8 cellular contexts compared by ENCODE assay signal in genomic region chr3:24495334-24495994, GRCh38. TPM values are rescaled to one million over a fixed set of nuclear protein-coding genes. Genes with fewer than 3 reads are reported as not detected.
DNase-seq lines count a peak whose midpoint lies in the region; ATAC-seq, FAIRE-seq and TF ChIP-seq lines count a peak whose summit lies in the region.

No MANE protein-coding gene starts in this region.

- H3K27ac ChIP-seq in coronary artery, result peak overlapping the region; percentile 93 to 99
- H3K27ac ChIP-seq in right lobe of liver, result peak overlapping the region; percentile 91 to 98 (median 96)
- peak overlapping the region; percentile 76 to 85 for H3K27ac ChIP-seq in testis

- no peaks in the 10 kb centered on the region for H3K9me3 ChIP-seq in right lobe of liver
- H3K9me3 ChIP-seq in testis, result no peaks in the 10 kb centered on the region

- TF ChIP-seq POLR2A in right lobe of liver (IDR thresholded peaks at IDR 0.05) (peak; percentile 7), testis (IDR thresholded peaks at IDR 0.05) (no peak)

- H3K27me3 ChIP-seq in right lobe of liver (no peaks in the 10 kb centered on the region), testis (no peaks in the 10 kb centered on the region)

- ATAC-seq in right lobe of liver (peak; percentile 43 to 59 (median 49)), HG03378 (IDR thresholded peaks at IDR 0.05; ENCODE audit: unreplicated experiment) (no peak)

- H3K36me3 ChIP-seq in right lobe of liver, result no peaks in the 10 kb centered on the region
- no peaks in the 10 kb centered on the region for H3K36me3 ChIP-seq in testis (ENCODE audit: low read depth, missing control alignments)

- WGBS in right lobe of liver (ENCODE audit: insufficient coverage, low coverage, low lambda C conversion rate, missing lambda C conversion rate), result 6% methylated on average over 22 of the region's 61 CpGs
- WGBS in testis, 2 donors, result 14 to 19% methylated on average over 28 to 46 of the region's 61 CpGs

- intact Hi-C loops in right lobe of liver (cut with DNase I) (loop anchor here in 1 of 2 donors (10.0 kb wide), 1 partner anchor 131 kb away; no protein-coding TSS in a partner anchor), testis (cut with DNase I; ENCODE audit: low total_unique reads) (no loop called here)

- FAIRE-seq in HTR-8/SVneo (lab: Jason Lieb, UNC), result no peak

- peaks cover 0 to 37% (median 4%) of the 10 kb centered on the region in 4 donors for H3K4me1 ChIP-seq in right lobe of liver
- H3K4me1 ChIP-seq in testis, result no peaks in the 10 kb centered on the region

- DNase-seq in COLO668 (lab: John Stamatoyannopoulos, UW; ENCODE audit: unreplicated experiment) (peak; percentile 2), HuH-7.5 (ENCODE audit: low spot score) (peak; percentile 77), coronary artery (ENCODE audit: low spot score) (peak; percentile 78), right lobe of liver (peak; percentile 69 to 74 (median 73)), testis (peak; percentile 63), NCI-H1105 treated with DMSO at 0.1 percent for 48 hours (lab: John Stamatoyannopoulos, UW) (no peak), HTR-8/SVneo (ENCODE audit: insufficient read length, low spot score) (no peak)

- TF ChIP-seq CTCF in coronary artery (IDR thresholded peaks at IDR 0.05) (no peak), right lobe of liver (IDR thresholded peaks at IDR 0.05) (no peak), testis (IDR thresholded peaks at IDR 0.05) (peak in 1 of 3 experiments; percentile 32)

- peak overlapping the region; percentile 94 for H3K4me3 ChIP-seq in coronary artery
- peak overlapping the region; percentile 61 to 72 (median 68) for H3K4me3 ChIP-seq in right lobe of liver
- peak overlapping the region; percentile 63 to 75 for H3K4me3 ChIP-seq in testis

RNA-seq across cellular contexts. Expression of gene THRB, which starts 0.8 kb away (rescaled TPM):
- total RNA-seq in right lobe of liver, result 10 to 100 TPM; 14.5 to 29.5 (median 17.3) TPM
- 1 to 10 TPM; 1.3 to 1.4 TPM for total RNA-seq in testis
- 2.0 TPM for polyA plus RNA-seq in testis (ENCODE audit: insufficient read depth, low read depth, low replicate concordance)

Comparison
In these comparisons a context has a peak if more than half of its experiments do, and no peak if none do; other contexts are left out.
1. DNase-seq: peak in COLO668 (single experiment), HuH-7.5 (single experiment), coronary artery (single experiment), right lobe of liver (3 of 3) and testis (single experiment); none in NCI-H1105 treated with DMSO at 0.1 percent for 48 hours (single experiment) and HTR-8/SVneo (single experiment).
2. RNA of gene THRB, which starts 0.8 kb away (total RNA-seq): 14.5 to 29.5 TPM in right lobe of liver; 1.3 to 1.4 TPM in testis; every median in the first group is over 4 times any median in the second.
3. Peak in every context shown above with its lines, with median percentiles within 50 percentile points of each other: H3K27ac ChIP-seq and H3K4me3 ChIP-seq.